ENCODE assay signal across 9 cellular contexts in the genomic region with DNA sequence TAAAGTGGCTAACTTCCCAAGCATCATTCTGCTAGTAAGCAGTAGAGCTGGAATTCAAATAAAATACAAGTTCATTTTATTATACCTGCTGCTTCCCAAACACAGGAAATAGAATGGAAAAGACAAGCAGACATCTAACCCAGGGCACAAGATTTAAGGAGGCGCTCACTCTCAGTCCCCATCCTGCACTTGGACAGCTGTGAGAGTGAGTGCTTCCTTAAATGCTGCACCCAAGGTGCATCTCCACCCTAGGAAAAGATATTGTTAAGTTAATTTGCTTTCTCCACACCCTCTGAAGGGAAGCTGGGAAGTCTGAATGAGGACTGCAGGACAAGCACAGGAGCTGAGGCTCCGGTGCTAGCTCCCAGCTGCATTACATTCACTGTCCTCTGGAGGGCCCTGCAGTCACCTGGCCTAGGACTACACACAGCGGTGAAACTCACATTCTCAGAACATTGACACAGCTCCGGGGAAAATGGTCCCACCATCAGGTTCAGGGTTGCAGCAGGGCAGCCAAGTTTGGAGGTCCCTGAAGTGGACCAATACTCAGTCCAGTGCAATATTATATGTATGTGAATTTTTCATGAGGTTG. TPM values are rescaled to one million over a fixed set of nuclear protein-coding genes. Genes with fewer than 3 reads are reported as not detected.
DNase-seq lines count a peak whose midpoint lies in the region; ATAC-seq, FAIRE-seq and TF ChIP-seq lines count a peak whose summit lies in the region.
"Had no signal": no experiment of that assay in that cellular context is flagged by ENCODE, and none has a peak within 500 bp of the region (broad histone marks: within the 10 kb centered on the region; RNA-seq: fewer than 3 reads in every experiment).

No MANE protein-coding gene starts in this region.

- peak; percentile 6 for DNase-seq in activated naive CD4-positive, alpha-beta T cell treated with Interleukin-2 at 50 U/mL for 16 hours
- DNase-seq in activated naive CD4-positive, alpha-beta T cell (lab: John Stamatoyannopoulos, UW), result no peak
- DNase-seq in NCI-H2227 treated with DMSO at 0.1 percent for 48 hours (lab: John Stamatoyannopoulos, UW), result peak; percentile 0
- peak; percentile 42 for DNase-seq in endothelial cell of umbilical vein (ENCODE audit: low read depth, low spot score)
- DNase-seq in smooth muscle cell (lab: John Stamatoyannopoulos, UW; ENCODE audit: unreplicated experiment), result no peak
- no peak for DNase-seq in putamen (ENCODE audit: low spot score)

- TF ChIP-seq CTCF in endothelial cell of umbilical vein (IDR thresholded peaks at IDR 0.05; ENCODE audit: extremely low read depth in 1 of 2, insufficient read depth in 1 of 2, low read depth in 1 of 2, low read length in 2 of 2) (peak; percentile 52 to 74), smooth muscle cell (IDR thresholded peaks at IDR 0.05; ENCODE audit: borderline replicate concordance, insufficient read depth, poor library complexity, severe bottlenecking) (peak; percentile 37)

- WGBS in smooth muscle cell (ENCODE audit: low lambda C conversion rate), result 80% methylated on average over 4 of the region's 4 CpGs

- H3K4me2 ChIP-seq in endothelial cell of umbilical vein (ENCODE audit: insufficient read depth, low read length) (no peak overlapping the region), smooth muscle cell (no peak overlapping the region)

- H3K9me3 ChIP-seq in endothelial cell of umbilical vein (replicated peaks; ENCODE audit: control insufficient read depth, insufficient read depth, low read length) (no peaks in the 10 kb centered on the region), smooth muscle cell (replicated peaks; ENCODE audit: low read depth) (no peaks in the 10 kb centered on the region)

- no peak for TF ChIP-seq POLR2A in endothelial cell of umbilical vein (IDR thresholded peaks at IDR 0.05; ENCODE audit: low read depth, low read length)

- H2AFZ ChIP-seq in endothelial cell of umbilical vein (ENCODE audit: low read depth, low read length) (no peak overlapping the region), smooth muscle cell (ENCODE audit: low read depth) (no peak overlapping the region)

- H3K9me1 ChIP-seq in endothelial cell of umbilical vein (replicated peaks; ENCODE audit: control insufficient read depth, extremely low read depth, insufficient read depth, low read length), result no peaks in the 10 kb centered on the region

- no TSS peak for BruUV-seq in endothelial cell of umbilical vein (replicated peaks; lab: Mats Ljungman, UMichigan)

- H3K27me3 ChIP-seq in endothelial cell of umbilical vein (ENCODE audit: control insufficient read depth in 2 of 2, insufficient read depth in 2 of 2, low read length in 2 of 2) (no peaks in the 10 kb centered on the region), smooth muscle cell (ENCODE audit: low read depth) (no peaks in the 10 kb centered on the region)

- dilution Hi-C loops in endothelial cell of umbilical vein (cut with MboI; ENCODE audit: extremely low pct_ligation_motif_present, low sequenced_read_pairs), result loop anchor here (10.0 kb wide), 2 partner anchors 151 to 229 kb away; no protein-coding TSS in a partner anchor

- H3K79me2 ChIP-seq in endothelial cell of umbilical vein (ENCODE audit: control insufficient read depth, insufficient read depth, low read length) (peaks cover 1% of the 10 kb centered on the region), smooth muscle cell (ENCODE audit: low read depth) (peaks cover 7% of the 10 kb centered on the region)

- peaks cover 5 to 9% of the 10 kb centered on the region in 2 experiments for H3K36me3 ChIP-seq in endothelial cell of umbilical vein (ENCODE audit: control insufficient read depth in 2 of 2, extremely low read depth in 1 of 2, insufficient read depth in 2 of 2, low read length in 2 of 2)
- peaks cover 10% of the 10 kb centered on the region for H3K36me3 ChIP-seq in smooth muscle cell (ENCODE audit: low read depth)

- peaks cover 2% of the 10 kb centered on the region for H3F3A ChIP-seq in smooth muscle cell (ENCODE audit: low read depth)

- H3K9ac ChIP-seq in endothelial cell of umbilical vein (replicated peaks; ENCODE audit: extremely low read depth, insufficient read depth, low read length), result no peak overlapping the region
- H3K9ac ChIP-seq in smooth muscle cell (ENCODE audit: low read depth), result no peak overlapping the region

- H3K4me1 ChIP-seq in endothelial cell of umbilical vein (ENCODE audit: control insufficient read depth, extremely low read depth, insufficient read depth, low read length) (peaks cover 3% of the 10 kb centered on the region), smooth muscle cell (ENCODE audit: low read depth) (peaks cover 2% of the 10 kb centered on the region)

- CTCF ChIA-PET in endothelial cell of umbilical vein (lab: Charles Lee), result interaction anchor here (0.7 to 11.7 kb wide), 20 partner anchors 9 to 263 kb away, joined by 3 to 159 read pairs (median 6); a partner anchor contains a TSS

- H4K20me1 ChIP-seq in endothelial cell of umbilical vein (replicated peaks; ENCODE audit: control insufficient read depth, extremely low read depth, insufficient read depth, low read length) (no peaks in the 10 kb centered on the region), smooth muscle cell (ENCODE audit: low read depth) (no peaks in the 10 kb centered on the region)

- H3K4me3 ChIP-seq in endothelial cell of umbilical vein (replicated peaks in 1 of 3; ENCODE audit: insufficient read depth in 1 of 3, low read depth in 1 of 3, low read length in 3 of 3) (no peak overlapping the region), smooth muscle cell (no peak overlapping the region)

- H3K27ac ChIP-seq in endothelial cell of umbilical vein (ENCODE audit: insufficient read depth, low read depth, low read length) (no peak overlapping the region), smooth muscle cell (ENCODE audit: low read depth) (no peak overlapping the region)

- FAIRE-seq in endothelial cell of umbilical vein (lab: Jason Lieb, UNC), result no peak
- FAIRE-seq: GM18507 had no signal

- intact Hi-C loops in endothelial cell of umbilical vein (cut with micrococcal nuclease), result loop anchor here (1.0 kb wide), 1 partner anchor 248 kb away; no protein-coding TSS in a partner anchor

- ATAC-seq in GM21737 (IDR thresholded peaks at IDR 0.05; ENCODE audit: unreplicated experiment) (no peak), GM19467 (IDR thresholded peaks at IDR 0.05; ENCODE audit: unreplicated experiment) (no peak)

- POLR2A ChIA-PET in endothelial cell of umbilical vein (lab: Charles Lee), result no interaction called here

TF ChIP-seq in endothelial cell of umbilical vein, 7 proteins besides CTCF, POLR2A, EP300 and RAD21:
- no peak for TF ChIP-seq JUN (IDR thresholded peaks at IDR 0.05; ENCODE audit: borderline replicate concordance, insufficient read depth, insufficient read length, low read depth)
- TF ChIP-seq FOS (IDR thresholded peaks at IDR 0.05; ENCODE audit: borderline replicate concordance, insufficient read depth, low read length), result no peak
- no peak for TF ChIP-seq POLR2AphosphoS5 (IDR thresholded peaks at IDR 0.05; ENCODE audit: insufficient read depth, low read depth, low read length)
- TF ChIP-seq GATA2 (IDR thresholded peaks at IDR 0.05; ENCODE audit: insufficient read depth, insufficient read length, low read depth, low read length), result no peak
- TF ChIP-seq, protein P1, sequence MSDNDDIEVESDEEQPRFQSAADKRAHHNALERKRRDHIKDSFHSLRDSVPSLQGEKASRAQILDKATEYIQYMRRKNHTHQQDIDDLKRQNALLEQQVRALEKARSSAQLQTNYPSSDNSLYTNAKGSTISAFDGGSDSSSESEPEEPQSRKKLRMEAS (IDR thresholded peaks at IDR 0.05; ENCODE audit: insufficient read depth, insufficient read length), result no peak
- no peak for TF ChIP-seq EZH2 (IDR thresholded peaks at IDR 0.05; ENCODE audit: borderline replicate concordance, low read depth, low read length, severe bottlenecking)
- TF ChIP-seq MYC (IDR thresholded peaks at IDR 0.05; ENCODE audit: low read depth, low read length), result no peak

RNA-seq across cellular contexts. Expression of a gene that starts 14.2 kb away (rescaled TPM):
- total RNA-seq in endothelial cell of umbilical vein (44.8 and 59.5 TPM in 2 replicates), smooth muscle cell (16.1 and 19.0 TPM in 2 replicates)
- polyA plus RNA-seq in endothelial cell of umbilical vein (16.9 and 23.1 TPM in 2 replicates), smooth muscle cell (55.8 and 57.9 TPM in 2 replicates)
- 33.7 and 38.1 TPM in 2 replicates for polyA plus RNA-seq in endothelial cell of umbilical vein (2011; cell fraction: cytosol; rRNA removed)
- 14.0 and 16.4 TPM in 2 replicates for polyA plus RNA-seq in endothelial cell of umbilical vein (2011; cell fraction: nucleus; rRNA removed)
- polyA plus RNA-seq in endothelial cell of umbilical vein (2012), result 41.3 and 50.1 TPM in 2 replicates
- 17.8 and 24.4 TPM in 2 replicates for polyA minus RNA-seq in endothelial cell of umbilical vein
- polyA minus RNA-seq in endothelial cell of umbilical vein (2011; cell fraction: cytosol; rRNA and poly(A)+ RNA removed), result 20.8 TPM
- polyA minus RNA-seq in endothelial cell of umbilical vein (2011; cell fraction: nucleus; rRNA and poly(A)+ RNA removed), result 5.0 and 5.2 TPM in 2 replicates

RNA-seq across cellular contexts. Expression of a gene that starts 33.9 kb away (rescaled TPM):
- total RNA-seq in endothelial cell of umbilical vein (not detected in 2 replicates), smooth muscle cell (not detected in 2 replicates)
- polyA plus RNA-seq in endothelial cell of umbilical vein (not detected in 2 replicates), smooth muscle cell (0.82 TPM in 1 of 2 replicates, not detected in the other)
- polyA plus RNA-seq in endothelial cell of umbilical vein (2011; cell fraction: cytosol; rRNA removed), result not detected in 2 replicates
- polyA plus RNA-seq in endothelial cell of umbilical vein (2011; cell fraction: nucleus; rRNA removed), result 0.41 TPM in 1 of 2 replicates, not detected in the other
- 0.56 and 0.74 TPM in 2 replicates for polyA plus RNA-seq in endothelial cell of umbilical vein (2012)
- polyA minus RNA-seq in endothelial cell of umbilical vein, result not detected in 2 replicates
- not detected for polyA minus RNA-seq in endothelial cell of umbilical vein (2011; cell fraction: cytosol; rRNA and poly(A)+ RNA removed)
- not detected in 2 replicates for polyA minus RNA-seq in endothelial cell of umbilical vein (2011; cell fraction: nucleus; rRNA and poly(A)+ RNA removed)

RNA-seq across cellular contexts. Expression of a gene that starts 58.3 kb away (rescaled TPM):
- total RNA-seq in endothelial cell of umbilical vein (9.4 and 13.2 TPM in 2 replicates), smooth muscle cell (3.0 and 5.2 TPM in 2 replicates)
- polyA plus RNA-seq in endothelial cell of umbilical vein (4.9 TPM in 2 replicates), smooth muscle cell (0.78 and 1.6 TPM in 2 replicates)
- polyA plus RNA-seq in endothelial cell of umbilical vein (2011; cell fraction: cytosol; rRNA removed), result 4.7 and 5.1 TPM in 2 replicates
- 7.5 and 8.2 TPM in 2 replicates for polyA plus RNA-seq in endothelial cell of umbilical vein (2011; cell fraction: nucleus; rRNA removed)
- 7.4 and 7.6 TPM in 2 replicates for polyA plus RNA-seq in endothelial cell of umbilical vein (2012)
- polyA minus RNA-seq in endothelial cell of umbilical vein, result 20.3 and 24.7 TPM in 2 replicates
- 4.6 TPM for polyA minus RNA-seq in endothelial cell of umbilical vein (2011; cell fraction: cytosol; rRNA and poly(A)+ RNA removed)
- polyA minus RNA-seq in endothelial cell of umbilical vein (2011; cell fraction: nucleus; rRNA and poly(A)+ RNA removed), result 10.3 and 10.7 TPM in 2 replicates

Comparison
In these comparisons a context has a peak if more than half of its experiments do, and no peak if none do; other contexts are left out.
1. DNase-seq: peak in activated naive CD4-positive, alpha-beta T cell treated with Interleukin-2 at 50 U/mL for 16 hours (single experiment), NCI-H2227 treated with DMSO at 0.1 percent for 48 hours (single experiment) and endothelial cell of umbilical vein (single experiment); none in activated naive CD4-positive, alpha-beta T cell (0 of 4), smooth muscle cell (single experiment) and putamen (single experiment).